In the genomic region with DNA sequence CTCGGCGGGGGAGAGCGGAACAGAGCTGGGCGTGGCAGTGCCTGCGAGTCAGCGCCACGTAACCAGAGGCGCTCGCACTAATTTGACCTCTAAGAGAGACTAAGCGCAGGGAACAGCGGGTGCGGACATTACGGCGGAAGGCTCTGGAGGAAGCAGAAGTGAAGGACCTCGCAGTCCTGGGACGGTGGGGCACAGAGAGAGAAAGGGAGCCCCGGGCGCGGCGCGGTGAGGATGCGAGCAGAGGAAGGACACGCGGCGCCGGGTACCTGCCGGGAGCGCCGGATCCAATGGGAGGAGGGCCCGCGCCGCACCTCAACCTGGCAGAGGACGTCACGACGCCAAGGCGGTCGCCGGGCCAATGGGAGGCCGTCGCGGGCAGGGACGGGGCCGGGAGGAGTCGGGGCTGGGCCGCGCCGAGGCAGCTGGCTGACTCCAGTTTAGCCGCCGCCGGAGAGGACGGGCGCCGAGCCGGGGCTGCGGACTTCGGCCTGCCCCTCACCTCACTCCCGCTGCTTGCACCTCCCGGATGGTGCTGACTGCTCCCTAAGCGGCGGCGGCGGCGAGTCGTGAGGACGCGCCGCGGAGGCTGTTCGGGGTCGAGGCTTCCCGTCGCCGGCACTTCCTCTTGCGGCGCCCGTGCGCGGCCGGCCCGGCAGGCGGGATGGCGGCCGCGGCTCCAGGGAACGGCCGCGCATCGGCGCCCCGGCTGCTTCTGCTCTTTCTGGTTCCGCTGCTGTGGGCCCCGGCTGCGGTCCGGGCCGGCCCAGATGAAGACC, we compare ENCODE assay signal across 1 cellular context.
TF ChIP-seq lines count a peak whose summit lies in the region.

A gene with protein sequence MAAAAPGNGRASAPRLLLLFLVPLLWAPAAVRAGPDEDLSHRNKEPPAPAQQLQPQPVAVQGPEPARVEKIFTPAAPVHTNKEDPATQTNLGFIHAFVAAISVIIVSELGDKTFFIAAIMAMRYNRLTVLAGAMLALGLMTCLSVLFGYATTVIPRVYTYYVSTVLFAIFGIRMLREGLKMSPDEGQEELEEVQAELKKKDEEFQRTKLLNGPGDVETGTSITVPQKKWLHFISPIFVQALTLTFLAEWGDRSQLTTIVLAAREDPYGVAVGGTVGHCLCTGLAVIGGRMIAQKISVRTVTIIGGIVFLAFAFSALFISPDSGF (plus strand): TSS at position 429 of the 776 bp plus-strand sequence. CDS start 233 bp downstream, at position 662.

TF ChIP-seq in K562, 482 proteins besides CTCF, POLR2A, EP300 and RAD21 (continued from another document and continues in another):
- TF ChIP-seq, protein P1, sequence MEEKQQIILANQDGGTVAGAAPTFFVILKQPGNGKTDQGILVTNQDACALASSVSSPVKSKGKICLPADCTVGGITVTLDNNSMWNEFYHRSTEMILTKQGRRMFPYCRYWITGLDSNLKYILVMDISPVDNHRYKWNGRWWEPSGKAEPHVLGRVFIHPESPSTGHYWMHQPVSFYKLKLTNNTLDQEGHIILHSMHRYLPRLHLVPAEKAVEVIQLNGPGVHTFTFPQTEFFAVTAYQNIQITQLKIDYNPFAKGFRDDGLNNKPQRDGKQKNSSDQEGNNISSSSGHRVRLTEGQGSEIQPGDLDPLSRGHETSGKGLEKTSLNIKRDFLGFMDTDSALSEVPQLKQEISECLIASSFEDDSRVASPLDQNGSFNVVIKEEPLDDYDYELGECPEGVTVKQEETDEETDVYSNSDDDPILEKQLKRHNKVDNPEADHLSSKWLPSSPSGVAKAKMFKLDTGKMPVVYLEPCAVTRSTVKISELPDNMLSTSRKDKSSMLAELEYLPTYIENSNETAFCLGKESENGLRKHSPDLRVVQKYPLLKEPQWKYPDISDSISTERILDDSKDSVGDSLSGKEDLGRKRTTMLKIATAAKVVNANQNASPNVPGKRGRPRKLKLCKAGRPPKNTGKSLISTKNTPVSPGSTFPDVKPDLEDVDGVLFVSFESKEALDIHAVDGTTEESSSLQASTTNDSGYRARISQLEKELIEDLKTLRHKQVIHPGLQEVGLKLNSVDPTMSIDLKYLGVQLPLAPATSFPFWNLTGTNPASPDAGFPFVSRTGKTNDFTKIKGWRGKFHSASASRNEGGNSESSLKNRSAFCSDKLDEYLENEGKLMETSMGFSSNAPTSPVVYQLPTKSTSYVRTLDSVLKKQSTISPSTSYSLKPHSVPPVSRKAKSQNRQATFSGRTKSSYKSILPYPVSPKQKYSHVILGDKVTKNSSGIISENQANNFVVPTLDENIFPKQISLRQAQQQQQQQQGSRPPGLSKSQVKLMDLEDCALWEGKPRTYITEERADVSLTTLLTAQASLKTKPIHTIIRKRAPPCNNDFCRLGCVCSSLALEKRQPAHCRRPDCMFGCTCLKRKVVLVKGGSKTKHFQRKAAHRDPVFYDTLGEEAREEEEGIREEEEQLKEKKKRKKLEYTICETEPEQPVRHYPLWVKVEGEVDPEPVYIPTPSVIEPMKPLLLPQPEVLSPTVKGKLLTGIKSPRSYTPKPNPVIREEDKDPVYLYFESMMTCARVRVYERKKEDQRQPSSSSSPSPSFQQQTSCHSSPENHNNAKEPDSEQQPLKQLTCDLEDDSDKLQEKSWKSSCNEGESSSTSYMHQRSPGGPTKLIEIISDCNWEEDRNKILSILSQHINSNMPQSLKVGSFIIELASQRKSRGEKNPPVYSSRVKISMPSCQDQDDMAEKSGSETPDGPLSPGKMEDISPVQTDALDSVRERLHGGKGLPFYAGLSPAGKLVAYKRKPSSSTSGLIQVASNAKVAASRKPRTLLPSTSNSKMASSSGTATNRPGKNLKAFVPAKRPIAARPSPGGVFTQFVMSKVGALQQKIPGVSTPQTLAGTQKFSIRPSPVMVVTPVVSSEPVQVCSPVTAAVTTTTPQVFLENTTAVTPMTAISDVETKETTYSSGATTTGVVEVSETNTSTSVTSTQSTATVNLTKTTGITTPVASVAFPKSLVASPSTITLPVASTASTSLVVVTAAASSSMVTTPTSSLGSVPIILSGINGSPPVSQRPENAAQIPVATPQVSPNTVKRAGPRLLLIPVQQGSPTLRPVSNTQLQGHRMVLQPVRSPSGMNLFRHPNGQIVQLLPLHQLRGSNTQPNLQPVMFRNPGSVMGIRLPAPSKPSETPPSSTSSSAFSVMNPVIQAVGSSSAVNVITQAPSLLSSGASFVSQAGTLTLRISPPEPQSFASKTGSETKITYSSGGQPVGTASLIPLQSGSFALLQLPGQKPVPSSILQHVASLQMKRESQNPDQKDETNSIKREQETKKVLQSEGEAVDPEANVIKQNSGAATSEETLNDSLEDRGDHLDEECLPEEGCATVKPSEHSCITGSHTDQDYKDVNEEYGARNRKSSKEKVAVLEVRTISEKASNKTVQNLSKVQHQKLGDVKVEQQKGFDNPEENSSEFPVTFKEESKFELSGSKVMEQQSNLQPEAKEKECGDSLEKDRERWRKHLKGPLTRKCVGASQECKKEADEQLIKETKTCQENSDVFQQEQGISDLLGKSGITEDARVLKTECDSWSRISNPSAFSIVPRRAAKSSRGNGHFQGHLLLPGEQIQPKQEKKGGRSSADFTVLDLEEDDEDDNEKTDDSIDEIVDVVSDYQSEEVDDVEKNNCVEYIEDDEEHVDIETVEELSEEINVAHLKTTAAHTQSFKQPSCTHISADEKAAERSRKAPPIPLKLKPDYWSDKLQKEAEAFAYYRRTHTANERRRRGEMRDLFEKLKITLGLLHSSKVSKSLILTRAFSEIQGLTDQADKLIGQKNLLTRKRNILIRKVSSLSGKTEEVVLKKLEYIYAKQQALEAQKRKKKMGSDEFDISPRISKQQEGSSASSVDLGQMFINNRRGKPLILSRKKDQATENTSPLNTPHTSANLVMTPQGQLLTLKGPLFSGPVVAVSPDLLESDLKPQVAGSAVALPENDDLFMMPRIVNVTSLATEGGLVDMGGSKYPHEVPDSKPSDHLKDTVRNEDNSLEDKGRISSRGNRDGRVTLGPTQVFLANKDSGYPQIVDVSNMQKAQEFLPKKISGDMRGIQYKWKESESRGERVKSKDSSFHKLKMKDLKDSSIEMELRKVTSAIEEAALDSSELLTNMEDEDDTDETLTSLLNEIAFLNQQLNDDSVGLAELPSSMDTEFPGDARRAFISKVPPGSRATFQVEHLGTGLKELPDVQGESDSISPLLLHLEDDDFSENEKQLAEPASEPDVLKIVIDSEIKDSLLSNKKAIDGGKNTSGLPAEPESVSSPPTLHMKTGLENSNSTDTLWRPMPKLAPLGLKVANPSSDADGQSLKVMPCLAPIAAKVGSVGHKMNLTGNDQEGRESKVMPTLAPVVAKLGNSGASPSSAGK (IDR thresholded peaks at IDR 0.05) = peak; percentile 89
- TF ChIP-seq LCOR (CRISPR knock-in tag; IDR thresholded peaks at IDR 0.05) (peak; percentile 70; the same call in 1 of the 2 replicates), DPF2 (IDR thresholded peaks at IDR 0.05) (peak; percentile 51; the same call in 1 of the 2 replicates), HNRNPLL (IDR thresholded peaks at IDR 0.05; ENCODE audit: low read depth, low read length, poor library complexity, severe bottlenecking) (peak; percentile 88), ZNF212 (CRISPR knock-in tag; IDR thresholded peaks at IDR 0.05) (no peak), ZBTB17 (CRISPR knock-in tag; IDR thresholded peaks at IDR 0.05) (peak; percentile 58; the same call in 1 of the 2 replicates), SIN3B (IDR thresholded peaks at IDR 0.05; ENCODE audit: low read depth) (peak; percentile 63), ETV6 (IDR thresholded peaks at IDR 0.05; ENCODE audit: borderline replicate concordance in 1 of 2, low read depth in 2 of 2, low read length in 1 of 2) (no peak), ETV6 (CRISPR knock-in tag; IDR thresholded peaks at IDR 0.05; ENCODE audit: borderline replicate concordance) (0 out of 2 replicates have a peak, but pooled peaks have one; percentile 41), SUPT5H (IDR thresholded peaks at IDR 0.05) (peak; percentile 87), CCNT2 (IDR thresholded peaks at IDR 0.05; ENCODE audit: borderline replicate concordance, extremely low read depth, insufficient read length, low read depth, low read length) (peak; percentile 58), RBFOX2 (IDR thresholded peaks at IDR 0.05; ENCODE audit: low read depth, low read length) (peak; percentile 99), HEY1 (CRISPR knock-in tag; IDR thresholded peaks at IDR 0.05; ENCODE audit: borderline replicate concordance) (no peak), COPS2 (conservative IDR thresholded peaks at IDR 0.05) (no peak), GTF2F1 (IDR thresholded peaks at IDR 0.05; ENCODE audit: low read depth, low read length) (peak; percentile 51; the same call in 1 of the 2 replicates), ATF7 (IDR thresholded peaks at IDR 0.05) (peak; percentile 76), CXXC5 (CRISPR knock-in tag; IDR thresholded peaks at IDR 0.05) (peak; percentile 85), BRD9 (IDR thresholded peaks at IDR 0.05; ENCODE audit: low read depth, partially characterized antibody) (peak; percentile 59), CTBP1 (IDR thresholded peaks at IDR 0.05; ENCODE audit: borderline replicate concordance) (peak; percentile 99), ZNF778 (CRISPR knock-in tag; IDR thresholded peaks at IDR 0.05) (no peak), MAZ (CRISPR knock-in tag; conservative IDR thresholded peaks at IDR 0.05 in 1 of 2, IDR thresholded peaks at IDR 0.05 in 1 of 2) (peak in 1 of 2 experiments; percentile 59; a peak in 2 of 4 replicates), NBN (IDR thresholded peaks at IDR 0.05; ENCODE audit: low read depth) (peak; percentile 68; the same call in 1 of the 2 replicates), CSDE1 (IDR thresholded peaks at IDR 0.05) (no peak), RBM15 (IDR thresholded peaks at IDR 0.05; ENCODE audit: insufficient read depth, low read length) (0 out of 2 replicates have a peak, but pooled peaks have one; percentile 76), ATF1 (CRISPR knock-in tag; IDR thresholded peaks at IDR 0.05) (no peak), ATF1 (tag; IDR thresholded peaks at IDR 0.05) (peak; percentile 97), RB1 (IDR thresholded peaks at IDR 0.05; ENCODE audit: low read depth) (peak; percentile 80), RBM25 (IDR thresholded peaks at IDR 0.05; ENCODE audit: low read depth, low read length, severe bottlenecking) (peak; percentile 92), ZNF146 (CRISPR knock-in tag; IDR thresholded peaks at IDR 0.05; ENCODE audit: unreplicated experiment) (no peak), ZNF274 (IDR thresholded peaks at IDR 0.05; ENCODE audit: borderline replicate concordance, low read depth, low read length) (no peak), RBM34 (IDR thresholded peaks at IDR 0.05; ENCODE audit: borderline replicate concordance, insufficient read depth, low read length) (no peak)
- TF ChIP-seq, protein P2, sequence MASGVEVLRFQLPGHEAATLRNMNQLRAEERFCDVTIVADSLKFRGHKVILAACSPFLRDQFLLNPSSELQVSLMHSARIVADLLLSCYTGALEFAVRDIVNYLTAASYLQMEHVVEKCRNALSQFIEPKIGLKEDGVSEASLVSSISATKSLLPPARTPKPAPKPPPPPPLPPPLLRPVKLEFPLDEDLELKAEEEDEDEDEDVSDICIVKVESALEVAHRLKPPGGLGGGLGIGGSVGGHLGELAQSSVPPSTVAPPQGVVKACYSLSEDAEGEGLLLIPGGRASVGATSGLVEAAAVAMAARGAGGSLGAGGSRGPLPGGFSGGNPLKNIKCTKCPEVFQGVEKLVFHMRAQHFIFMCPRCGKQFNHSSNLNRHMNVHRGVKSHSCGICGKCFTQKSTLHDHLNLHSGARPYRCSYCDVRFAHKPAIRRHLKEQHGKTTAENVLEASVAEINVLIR (CRISPR knock-in tag; IDR thresholded peaks at IDR 0.05) = peak; percentile 68
- TF ChIP-seq, protein P3, sequence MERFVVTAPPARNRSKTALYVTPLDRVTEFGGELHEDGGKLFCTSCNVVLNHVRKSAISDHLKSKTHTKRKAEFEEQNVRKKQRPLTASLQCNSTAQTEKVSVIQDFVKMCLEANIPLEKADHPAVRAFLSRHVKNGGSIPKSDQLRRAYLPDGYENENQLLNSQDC (CRISPR knock-in tag; IDR thresholded peaks at IDR 0.05) = 0 out of 2 replicates have a peak, but pooled peaks have one; percentile 19
- TF ChIP-seq, protein P4, sequence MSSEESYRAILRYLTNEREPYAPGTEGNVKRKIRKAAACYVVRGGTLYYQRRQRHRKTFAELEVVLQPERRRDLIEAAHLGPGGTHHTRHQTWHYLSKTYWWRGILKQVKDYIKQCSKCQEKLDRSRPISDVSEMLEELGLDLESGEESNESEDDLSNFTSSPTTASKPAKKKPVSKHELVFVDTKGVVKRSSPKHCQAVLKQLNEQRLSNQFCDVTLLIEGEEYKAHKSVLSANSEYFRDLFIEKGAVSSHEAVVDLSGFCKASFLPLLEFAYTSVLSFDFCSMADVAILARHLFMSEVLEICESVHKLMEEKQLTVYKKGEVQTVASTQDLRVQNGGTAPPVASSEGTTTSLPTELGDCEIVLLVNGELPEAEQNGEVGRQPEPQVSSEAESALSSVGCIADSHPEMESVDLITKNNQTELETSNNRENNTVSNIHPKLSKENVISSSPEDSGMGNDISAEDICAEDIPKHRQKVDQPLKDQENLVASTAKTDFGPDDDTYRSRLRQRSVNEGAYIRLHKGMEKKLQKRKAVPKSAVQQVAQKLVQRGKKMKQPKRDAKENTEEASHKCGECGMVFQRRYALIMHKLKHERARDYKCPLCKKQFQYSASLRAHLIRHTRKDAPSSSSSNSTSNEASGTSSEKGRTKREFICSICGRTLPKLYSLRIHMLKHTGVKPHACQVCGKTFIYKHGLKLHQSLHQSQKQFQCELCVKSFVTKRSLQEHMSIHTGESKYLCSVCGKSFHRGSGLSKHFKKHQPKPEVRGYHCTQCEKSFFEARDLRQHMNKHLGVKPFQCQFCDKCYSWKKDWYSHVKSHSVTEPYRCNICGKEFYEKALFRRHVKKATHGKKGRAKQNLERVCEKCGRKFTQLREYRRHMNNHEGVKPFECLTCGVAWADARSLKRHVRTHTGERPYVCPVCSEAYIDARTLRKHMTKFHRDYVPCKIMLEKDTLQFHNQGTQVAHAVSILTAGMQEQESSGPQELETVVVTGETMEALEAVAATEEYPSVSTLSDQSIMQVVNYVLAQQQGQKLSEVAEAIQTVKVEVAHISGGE (CRISPR knock-in tag; IDR thresholded peaks at IDR 0.05) = peak in 1 of 3 experiments; percentile 75; a peak in 2 of 6 replicates
- TF ChIP-seq, protein P5, sequence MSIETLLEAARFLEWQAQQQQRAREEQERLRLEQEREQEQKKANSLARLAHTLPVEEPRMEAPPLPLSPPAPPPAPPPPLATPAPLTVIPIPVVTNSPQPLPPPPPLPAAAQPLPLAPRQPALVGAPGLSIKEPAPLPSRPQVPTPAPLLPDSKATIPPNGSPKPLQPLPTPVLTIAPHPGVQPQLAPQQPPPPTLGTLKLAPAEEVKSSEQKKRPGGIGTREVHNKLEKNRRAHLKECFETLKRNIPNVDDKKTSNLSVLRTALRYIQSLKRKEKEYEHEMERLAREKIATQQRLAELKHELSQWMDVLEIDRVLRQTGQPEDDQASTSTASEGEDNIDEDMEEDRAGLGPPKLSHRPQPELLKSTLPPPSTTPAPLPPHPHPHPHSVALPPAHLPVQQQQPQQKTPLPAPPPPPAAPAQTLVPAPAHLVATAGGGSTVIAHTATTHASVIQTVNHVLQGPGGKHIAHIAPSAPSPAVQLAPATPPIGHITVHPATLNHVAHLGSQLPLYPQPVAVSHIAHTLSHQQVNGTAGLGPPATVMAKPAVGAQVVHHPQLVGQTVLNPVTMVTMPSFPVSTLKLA (conservative IDR thresholded peaks at IDR 0.05) = peak; percentile 79 to 88; a peak in 3 of 4 replicates
- TF ChIP-seq, protein P6, sequence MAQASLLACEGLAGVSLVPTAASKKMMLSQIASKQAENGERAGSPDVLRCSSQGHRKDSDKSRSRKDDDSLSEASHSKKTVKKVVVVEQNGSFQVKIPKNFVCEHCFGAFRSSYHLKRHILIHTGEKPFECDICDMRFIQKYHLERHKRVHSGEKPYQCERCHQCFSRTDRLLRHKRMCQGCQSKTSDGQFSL (CRISPR knock-in tag; IDR thresholded peaks at IDR 0.05) = peak; percentile 6; the same call in 1 of the 2 replicates
- TF ChIP-seq, protein P6 (tag; IDR thresholded peaks at IDR 0.05) = no peak
